ENCODE assay signal across 1 cellular context in the genomic region with DNA sequence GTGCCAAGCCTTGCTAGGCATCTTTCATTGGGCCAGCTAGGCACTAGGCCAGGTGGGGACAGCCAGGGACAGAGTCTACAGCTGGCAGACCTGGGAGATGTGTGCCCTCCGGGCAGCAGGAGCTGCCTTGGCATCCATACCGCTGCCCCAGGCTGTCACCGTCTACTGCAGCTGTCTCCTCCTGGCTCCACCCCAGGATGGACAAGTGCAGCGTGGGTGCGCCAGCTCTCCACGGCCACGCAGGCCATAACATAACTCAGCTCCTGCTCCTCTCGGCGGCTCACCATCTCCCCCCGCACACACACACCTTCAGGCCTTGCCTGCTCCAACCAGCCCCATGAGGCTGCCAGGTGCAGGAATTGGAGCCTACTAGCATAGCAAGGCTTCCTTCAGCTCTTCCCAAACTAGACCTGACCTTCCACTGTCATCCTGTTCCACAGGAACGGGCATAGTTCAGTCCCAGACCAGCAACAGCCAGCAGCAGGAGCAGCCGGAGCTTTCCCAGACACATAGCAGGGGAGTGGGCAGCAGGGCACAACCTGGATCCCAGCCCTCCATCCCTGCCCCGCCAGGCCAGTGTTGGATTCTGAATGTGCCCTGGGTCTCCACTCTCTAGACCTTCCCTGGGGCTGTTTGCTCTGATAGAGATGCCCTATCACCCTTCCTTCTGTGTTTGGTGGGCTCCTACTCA.
TF ChIP-seq lines count a peak whose summit lies in the region.

No MANE protein-coding gene starts in this region.

TF ChIP-seq in H1, 55 proteins besides CTCF, POLR2A, EP300 and RAD21:
- TF ChIP-seq NRF1 (IDR thresholded peaks at IDR 0.05; ENCODE audit: low read depth, low read length): no peak
- no peak for TF ChIP-seq SAP30 (IDR thresholded peaks at IDR 0.05; ENCODE audit: insufficient read depth, insufficient replicate concordance, low read length)
- TF ChIP-seq SIRT6 (IDR thresholded peaks at IDR 0.05; ENCODE audit: low read length): no peak
- no peak for TF ChIP-seq CEBPB (IDR thresholded peaks at IDR 0.05; ENCODE audit: low read depth, low read length)
- no peak for TF ChIP-seq TAF1 (IDR thresholded peaks at IDR 0.05; ENCODE audit: low read depth, low read length)
- no peak for TF ChIP-seq KDM4A (IDR thresholded peaks at IDR 0.05; ENCODE audit: low read depth, low read length, severe bottlenecking)
